In genomic region chr15:50676799-50677483, GRCh38 we compare ENCODE assay signal across 13 cellular contexts. TPM values are rescaled to one million over a fixed set of nuclear protein-coding genes. Genes with fewer than 3 reads are reported as not detected.
DNase-seq lines count a peak whose midpoint lies in the region; ATAC-seq and TF ChIP-seq lines count a peak whose summit lies in the region.
"Had no signal": no experiment of that assay in that cellular context is flagged by ENCODE, and none has a peak within 500 bp of the region (broad histone marks: within the 10 kb centered on the region; RNA-seq: fewer than 3 reads in every experiment).

No MANE protein-coding gene starts in this region.

- H3K27ac Mint-ChIP-seq in brain: peak overlapping the region in 3 of 5 experiments; percentile 7 to 53 (median 19)
- peak overlapping the region; percentile 29 for H3K27ac Mint-ChIP-seq in memory B cell
- H3K27ac Mint-ChIP-seq: activated B cell treated with CpG ODN at 0.5 μM for 24 hours had no signal

- ATAC-seq in memory B cell (ENCODE audit: low read depth) (no peak), HG03039 (IDR thresholded peaks at IDR 0.05; ENCODE audit: unreplicated experiment) (no peak)

- H3K36me3 ChIP-seq in Karpas-422 (ENCODE audit: insufficient read depth, low read length): peaks cover 12% of the 10 kb centered on the region; the same call in 1 of the 2 replicates

- H3K27me3 Mint-ChIP-seq in brain: no peaks in the 10 kb centered on the region
- H3K27me3 Mint-ChIP-seq in memory B cell: no peaks in the 10 kb centered on the region
- H3K27me3 Mint-ChIP-seq: activated B cell treated with CpG ODN at 0.5 μM for 24 hours had no signal

- peaks cover 28% of the 10 kb centered on the region; the same call in 1 of the 2 replicates for H4K20me1 ChIP-seq in Karpas-422 (ENCODE audit: insufficient read depth, low read depth, low read length)

- H3K79me2 ChIP-seq in Karpas-422 (ENCODE audit: low read length): peaks cover 93% of the 10 kb centered on the region

- no peaks in the 10 kb centered on the region for H3K9me3 Mint-ChIP-seq in brain
- H3K9me3 Mint-ChIP-seq in memory B cell: no peaks in the 10 kb centered on the region
- H3K9me3 Mint-ChIP-seq: activated B cell treated with CpG ODN at 0.5 μM for 24 hours, neural crest cell had no signal

- H3K4me1 Mint-ChIP-seq in brain (peaks cover 31% of the 10 kb centered on the region), memory B cell (peaks cover 11% of the 10 kb centered on the region)

- H3K4me3 Mint-ChIP-seq in brain (no peak overlapping the region), memory B cell (no peak overlapping the region)
- H3K4me3 Mint-ChIP-seq: activated B cell treated with CpG ODN at 0.5 μM for 24 hours, neural crest cell had no signal

- H3K9me3 ChIP-seq in Karpas-422 (ENCODE audit: low read length): no peaks in the 10 kb centered on the region

- H3K4me2 ChIP-seq in Karpas-422 (ENCODE audit: low read depth, low read length, poor library complexity, severe bottlenecking): no peak overlapping the region
- H3K4me2 ChIP-seq: KMS-11 had no signal

- TF ChIP-seq CTCF in AG10803 (conservative IDR thresholded peaks at IDR 0.05; ENCODE audit: low read length) (no peak), brain (conservative IDR thresholded peaks at IDR 0.05) (no peak)

- H3K4me1 ChIP-seq in Karpas-422 (ENCODE audit: low read length): peaks cover 16% of the 10 kb centered on the region

- H3K4me3 ChIP-seq in AG10803 (ENCODE audit: low read length): no peak overlapping the region
- no peak overlapping the region for H3K4me3 ChIP-seq in Karpas-422 (ENCODE audit: low read length)

- H3K27me3 ChIP-seq in Karpas-422 (ENCODE audit: low read length): no peaks in the 10 kb centered on the region

- no peak overlapping the region for H3K9ac ChIP-seq in Karpas-422 (ENCODE audit: low read length)
- H3K9ac ChIP-seq: KMS-11 had no signal

- DNase-seq in AG10803 (ENCODE audit: low read depth) (peak; percentile 82), HK-2 (ENCODE audit: unreplicated experiment) (peak; percentile 53), memory B cell (ENCODE audit: low spot score in 2 of 2) (no peak), Karpas-422 (no peak), D341Med (ENCODE audit: low spot score) (no peak)
- no peak for DNase-seq in activated naive CD4-positive, alpha-beta T cell treated with Interleukin-2 at 50 U/mL for 16 hours
- DNase-seq: activated B cell treated with CpG ODN at 0.5 μM for 24 hours, amniotic stem cell, DMS79 treated with DMSO at 0.1 percent for 48 hours had no signal

- no peak overlapping the region for H2AFZ ChIP-seq in Karpas-422 (ENCODE audit: low read length)

- H3K36me3 Mint-ChIP-seq in brain: peaks cover 24% of the 10 kb centered on the region
- H3K36me3 Mint-ChIP-seq in memory B cell: peaks cover 3% of the 10 kb centered on the region

- H3K9me2 ChIP-seq in Karpas-422 (replicated peaks; ENCODE audit: insufficient read depth, low read length): no peaks in the 10 kb centered on the region

- no peak overlapping the region for H3K27ac ChIP-seq in Karpas-422 (ENCODE audit: low read length)
- H3K27ac ChIP-seq: KMS-11 had no signal

RNA-seq across cellular contexts. Expression of gene TRPM7, which starts 9.7 kb away (rescaled TPM):
- polyA plus RNA-seq in brain (ENCODE audit: insufficient read depth, low read depth, low replicate concordance): 1.4 TPM
- 39.0 and 64.6 TPM in 2 replicates for total RNA-seq in Karpas-422 (2014; rRNA removed; shearing (Covaris generic); ENCODE audit: low replicate concordance)

Comparison
In these comparisons a context has a peak if more than half of its experiments do, and no peak if none do; other contexts are left out.
1. DNase-seq: peak in AG10803 (single experiment) and HK-2 (single experiment); none in memory B cell (0 of 2), Karpas-422 (single experiment), activated naive CD4-positive, alpha-beta T cell treated with Interleukin-2 at 50 U/mL for 16 hours (single experiment) and D341Med (single experiment).